In the genomic region with DNA sequence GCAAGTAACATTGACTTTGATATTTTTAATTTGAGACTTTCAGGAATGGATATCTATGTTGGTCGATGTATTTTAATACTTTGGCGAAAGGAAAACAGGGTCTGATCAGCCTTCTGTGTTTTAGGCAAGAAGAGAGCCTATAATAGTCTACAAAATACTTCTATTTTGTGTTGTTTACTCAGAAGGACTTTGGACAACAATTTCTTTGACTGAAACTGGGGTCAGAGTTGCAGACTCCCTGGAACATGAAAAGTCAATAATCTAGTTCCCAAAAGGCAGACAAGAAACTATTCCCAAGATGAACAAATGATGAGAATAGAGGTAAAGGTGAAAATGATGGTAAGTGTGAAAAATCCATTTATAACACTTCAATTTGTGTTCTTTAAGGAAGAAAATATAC, we compare ENCODE assay signal across 6 cellular contexts.
"Had no signal": no experiment of that assay in that cellular context is flagged by ENCODE, and none has a peak within 500 bp of the region (broad histone marks: within the 10 kb centered on the region; RNA-seq: fewer than 3 reads in every experiment).

No MANE protein-coding gene starts in this region.

- FAIRE-seq: HTR-8/SVneo, K562 had no signal

- ATAC-seq: K562 had no signal

- H3K27ac ChIP-seq: HL-60 had no signal

- H3K4me3 ChIP-seq: K562 had no signal

- DNase-seq: IMR-90, KBM-7, KG1 had no signal
